In the genomic region with DNA sequence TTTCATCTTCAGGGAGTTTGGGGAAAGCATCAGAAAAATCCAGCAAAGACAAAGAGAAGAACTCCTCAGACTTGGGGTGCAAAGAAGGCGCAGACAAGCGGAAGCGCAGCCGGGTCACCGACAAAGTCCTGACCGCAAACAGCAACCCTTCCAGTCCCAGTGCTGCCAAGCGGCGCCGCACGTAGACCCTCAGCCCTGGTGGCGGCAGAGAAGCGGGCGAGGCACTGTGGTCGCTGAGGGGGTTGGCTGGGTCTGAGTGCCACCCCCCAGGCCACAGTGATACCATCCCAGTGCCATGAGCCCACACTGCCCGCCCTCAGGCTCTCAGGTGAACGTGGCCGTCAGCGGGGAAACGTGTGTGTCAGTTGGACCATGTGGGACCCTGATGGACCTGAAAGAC, we compare ENCODE assay signal across 1 cellular context.
TF ChIP-seq lines count a peak whose summit lies in the region.

No MANE protein-coding gene starts in this region.

TF ChIP-seq in endothelial cell of umbilical vein, 7 proteins besides CTCF, POLR2A, EP300 and RAD21:
- TF ChIP-seq POLR2AphosphoS5 (IDR thresholded peaks at IDR 0.05; ENCODE audit: insufficient read depth, low read depth, low read length): no peak
- TF ChIP-seq, protein P1, sequence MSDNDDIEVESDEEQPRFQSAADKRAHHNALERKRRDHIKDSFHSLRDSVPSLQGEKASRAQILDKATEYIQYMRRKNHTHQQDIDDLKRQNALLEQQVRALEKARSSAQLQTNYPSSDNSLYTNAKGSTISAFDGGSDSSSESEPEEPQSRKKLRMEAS (IDR thresholded peaks at IDR 0.05; ENCODE audit: insufficient read depth, insufficient read length): no peak
- TF ChIP-seq FOS (IDR thresholded peaks at IDR 0.05; ENCODE audit: borderline replicate concordance, insufficient read depth, low read length): no peak
- TF ChIP-seq EZH2 (IDR thresholded peaks at IDR 0.05; ENCODE audit: borderline replicate concordance, low read depth, low read length, severe bottlenecking): no peak
- TF ChIP-seq JUN (IDR thresholded peaks at IDR 0.05; ENCODE audit: borderline replicate concordance, insufficient read depth, insufficient read length, low read depth): no peak
- no peak for TF ChIP-seq GATA2 (IDR thresholded peaks at IDR 0.05; ENCODE audit: insufficient read depth, insufficient read length, low read depth, low read length)
- TF ChIP-seq MYC (IDR thresholded peaks at IDR 0.05; ENCODE audit: low read depth, low read length): no peak
TF ChIP-seq in endothelial cell of umbilical vein: peak in this region for 0.
